ENCODE assay signal across 23 cellular contexts in genomic region chr16:12330977-12331376, GRCh38.
DNase-seq lines count a peak whose midpoint lies in the region; ATAC-seq and TF ChIP-seq lines count a peak whose summit lies in the region.
"Had no signal": no experiment of that assay in that cellular context is flagged by ENCODE, and none has a peak within 500 bp of the region (broad histone marks: within the 10 kb centered on the region; RNA-seq: fewer than 3 reads in every experiment).

No MANE protein-coding gene starts in this region.

- H3K27me3 Mint-ChIP-seq in progenitor cell of endocrine pancreas, result no peaks in the 10 kb centered on the region
- H3K27me3 Mint-ChIP-seq: activated T-cell treated with anti-CD3 and anti-CD28 coated beads, Interleukin-2, amount 50 U/mL, for 24 hours; memory B cell had no signal

- no peaks in the 10 kb centered on the region for H3K4me1 Mint-ChIP-seq in progenitor cell of endocrine pancreas (ENCODE audit: low read depth)

- H3K4me1 ChIP-seq in DOHH2 (ENCODE audit: control insufficient read depth, low read length) (peaks cover 49% of the 10 kb centered on the region), testis (peaks cover 7% of the 10 kb centered on the region)
- H3K4me1 ChIP-seq: adrenal gland, prostate gland had no signal

- intact Hi-C loops in left ventricle myocardium superior (cut with micrococcal nuclease) (no loop called here), testis (cut with DNase I; ENCODE audit: low total_unique reads) (no loop called here)

- peak overlapping the region; percentile 63 for H3K27ac ChIP-seq in DOHH2 (ENCODE audit: low read depth, low read length)
- H3K27ac ChIP-seq in SU-DHL-6 (ENCODE audit: low read depth, low read length), result peak overlapping the region; percentile 87
- no peak overlapping the region for H3K27ac ChIP-seq in testis
- H3K27ac ChIP-seq: adrenal gland, coronary artery, prostate gland, RWPE1 had no signal

- H3K36me3 ChIP-seq in DOHH2 (ENCODE audit: control insufficient read depth, low read length) (no peaks in the 10 kb centered on the region), SU-DHL-6 (ENCODE audit: low read length) (no peaks in the 10 kb centered on the region), testis (ENCODE audit: low read depth, missing control alignments) (no peaks in the 10 kb centered on the region)
- H3K36me3 ChIP-seq: adrenal gland, prostate gland had no signal

- no peaks in the 10 kb centered on the region for H3K36me3 Mint-ChIP-seq in progenitor cell of endocrine pancreas (ENCODE audit: insufficient read depth)

- TF ChIP-seq POLR2A in testis (IDR thresholded peaks at IDR 0.05), result no peak
- no peak for TF ChIP-seq POLR2A in erythroblast (IDR thresholded peaks at IDR 0.05; ENCODE audit: low read length)

- H3K9ac ChIP-seq in SU-DHL-6 (ENCODE audit: low read length), result peak overlapping the region; percentile 17; the same call in 1 of the 2 replicates

- peak; percentile 73 for DNase-seq in left ventricle myocardium superior
- peak; percentile 60 for DNase-seq in testis
- DNase-seq in progenitor cell of endocrine pancreas (ENCODE audit: low spot score, unreplicated experiment), result no peak
- DNase-seq in activated effector memory CD4-positive, alpha-beta T cell treated with anti-CD3 and anti-CD28 coated beads, Interleukin-2, amount 50 U/mL, for 16 hours, result no peak
- DNase-seq in erythroblast (lab: John Stamatoyannopoulos, UW), result no peak
- DNase-seq: activated CD4-positive, alpha-beta T cell treated with anti-CD3 and anti-CD28 coated beads for 4 hours; activated naive CD4-positive, alpha-beta T cell; activated T-cell treated with anti-CD3 and anti-CD28 coated beads, Interleukin-2, amount 50 U/mL, for 24 hours; adrenal gland; DMS79 treated with DMSO at 0.1 percent for 48 hours; H7; kidney glomerular epithelial cell; NCI-H1092 treated with DMSO at 0.1 percent for 48 hours; NCI-H2029; NCI-H526 treated with DMSO at 0.1 percent for 48 hours had no signal

- H3F3A ChIP-seq in DOHH2 (ENCODE audit: control insufficient read depth, insufficient read depth), result 0 out of 2 replicates have a peak, but pooled peaks cover 4% of the 10 kb centered on the region
- peaks cover 8% of the 10 kb centered on the region for H3F3A ChIP-seq in SU-DHL-6 (ENCODE audit: insufficient read depth)

- H3K9me3 ChIP-seq in DOHH2 (ENCODE audit: control insufficient read depth, insufficient read depth, low read length), result no peaks in the 10 kb centered on the region
- H3K9me3 ChIP-seq in SU-DHL-6 (ENCODE audit: insufficient read depth, low read length), result no peaks in the 10 kb centered on the region
- H3K9me3 ChIP-seq in testis, result no peaks in the 10 kb centered on the region
- H3K9me3 ChIP-seq: adrenal gland, prostate gland had no signal

- 27 to 30% methylated on average over 1 to 2 of the region's 2 CpGs for WGBS in testis, 2 donors

- peak overlapping the region; percentile 51 for H3K4me3 ChIP-seq in DOHH2 (ENCODE audit: low read length)
- no peak overlapping the region for H3K4me3 ChIP-seq in SU-DHL-6 (ENCODE audit: insufficient read depth, low read length, poor library complexity, severe bottlenecking)
- no peak overlapping the region for H3K4me3 ChIP-seq in testis
- H3K4me3 ChIP-seq: adrenal gland, coronary artery, GM12878, prostate gland had no signal

- H3K79me2 ChIP-seq in DOHH2 (ENCODE audit: control insufficient read depth, low read length) (no peaks in the 10 kb centered on the region; the same call in 1 of the 2 replicates), SU-DHL-6 (ENCODE audit: insufficient read depth, low read length) (no peaks in the 10 kb centered on the region)

- no peak overlapping the region for H3K4me3 Mint-ChIP-seq in progenitor cell of endocrine pancreas (ENCODE audit: low read depth)
- H3K4me3 Mint-ChIP-seq: activated T-cell treated with anti-CD3 and anti-CD28 coated beads, Interleukin-2, amount 50 U/mL, for 24 hours; memory B cell had no signal

- peak; percentile 87 for ATAC-seq in left ventricle myocardium superior
- ATAC-seq: GM12878, SK-N-SH treated with all-trans-retinoic acid at 6 μM for 48 hours had no signal

- H4K20me1 ChIP-seq in DOHH2 (ENCODE audit: control insufficient read depth, insufficient read depth, low read depth, low read length) (no peaks in the 10 kb centered on the region), SU-DHL-6 (ENCODE audit: low read depth, low read length) (no peaks in the 10 kb centered on the region)

- no peak for TF ChIP-seq CTCF in DOHH2 (IDR thresholded peaks at IDR 0.05; ENCODE audit: low read depth, low read length, poor library complexity, severe bottlenecking)
- TF ChIP-seq CTCF in SU-DHL-6 (IDR thresholded peaks at IDR 0.05; ENCODE audit: insufficient read depth, low read length, poor library complexity, severe bottlenecking), result no peak
- TF ChIP-seq CTCF in testis (IDR thresholded peaks at IDR 0.05), result no peak
- no peak for TF ChIP-seq CTCF in progenitor cell of endocrine pancreas (IDR thresholded peaks at IDR 0.05; ENCODE audit: unreplicated experiment)

- H3K27ac Mint-ChIP-seq in progenitor cell of endocrine pancreas, result no peak overlapping the region
- H3K27ac Mint-ChIP-seq: activated T-cell treated with anti-CD3 and anti-CD28 coated beads, Interleukin-2, amount 50 U/mL, for 24 hours; memory B cell had no signal

- no peaks in the 10 kb centered on the region for H3K9me3 Mint-ChIP-seq in progenitor cell of endocrine pancreas (ENCODE audit: low read depth)
- H3K9me3 Mint-ChIP-seq: activated T-cell treated with anti-CD3 and anti-CD28 coated beads, Interleukin-2, amount 50 U/mL, for 24 hours; memory B cell had no signal

- no peak overlapping the region for H2AFZ ChIP-seq in SU-DHL-6 (ENCODE audit: low read depth, low read length, severe bottlenecking)

- peak overlapping the region; percentile 66 for H3K4me2 ChIP-seq in DOHH2 (ENCODE audit: low read length)
- peak overlapping the region; percentile 44 for H3K4me2 ChIP-seq in SU-DHL-6 (ENCODE audit: low read depth, low read length, poor library complexity, severe bottlenecking)

- no peaks in the 10 kb centered on the region for H3K9me2 ChIP-seq in DOHH2 (replicated peaks; ENCODE audit: control insufficient read depth, low read length)
- H3K9me2 ChIP-seq in SU-DHL-6 (replicated peaks; ENCODE audit: insufficient read depth, low read length), result no peaks in the 10 kb centered on the region

- H3K27me3 ChIP-seq in DOHH2 (ENCODE audit: control insufficient read depth, low read length), result no peaks in the 10 kb centered on the region
- no peaks in the 10 kb centered on the region for H3K27me3 ChIP-seq in SU-DHL-6 (ENCODE audit: low read length)
- no peaks in the 10 kb centered on the region for H3K27me3 ChIP-seq in testis
- H3K27me3 ChIP-seq: adrenal gland had no signal

Comparison
In these comparisons a context has a peak if more than half of its experiments do, and no peak if none do; other contexts are left out.
1. H3K27ac ChIP-seq: peak in DOHH2 (single experiment) and SU-DHL-6 (single experiment); none in testis (0 of 2).
2. DNase-seq: peak in left ventricle myocardium superior (single experiment) and testis (single experiment); none in progenitor cell of endocrine pancreas (single experiment), activated effector memory CD4-positive, alpha-beta T cell treated with anti-CD3 and anti-CD28 coated beads, Interleukin-2, amount 50 U/mL, for 16 hours (single experiment) and erythroblast (0 of 2).